In genomic region chr10:103576076-103576471, GRCh38 we compare ENCODE assay signal across 27 cellular contexts.
"Had no signal": no experiment of that assay in that cellular context is flagged by ENCODE, and none has a peak within 500 bp of the region (broad histone marks: within the 10 kb centered on the region; RNA-seq: fewer than 3 reads in every experiment).

No MANE protein-coding gene starts in this region.

- ATAC-seq: foreskin keratinocyte; left cardiac atrium; lower lobe of right lung; natural killer cell treated with Interleukin-12 subunit alpha and Interleukin-12 subunit beta and Interleukin-15 and Interleukin-18, amount 100 ng/mL, for 72 hours; psoas muscle; sciatic nerve; stimulated activated naive B cell treated with anti-CD40 and anti-IgM and Interleukin-4, amounts not matched to agents 10 μg/mL and 1 μg/mL and 100 μg/mL, for 72 hours; stimulated activated naive CD8-positive, alpha-beta T cell treated with anti-CD3 and anti-CD28 coated beads, Interleukin-15, amount 100 ng/mL, for 72 hours had no signal

- H3K9me3 ChIP-seq: colonic mucosa, left ventricle myocardium inferior, lower lobe of right lung, psoas muscle, spleen, testis, tibial nerve had no signal

- H3K9me3 Mint-ChIP-seq: immature natural killer cell; memory B cell; mesothelial cell of epicardium; natural killer cell treated with Interleukin-12 subunit alpha and Interleukin-12 subunit beta and Interleukin-15 and Interleukin-18, amount 100 ng/mL, for 72 hours; neural progenitor cell; stimulated activated naive B cell treated with anti-CD40 and anti-IgM and Interleukin-4, amounts not matched to agents 10 μg/mL and 1 μg/mL and 100 μg/mL, for 72 hours; stimulated activated naive CD8-positive, alpha-beta T cell treated with anti-CD3 and anti-CD28 coated beads, Interleukin-15, amount 100 ng/mL, for 72 hours had no signal

- H3K27me3 ChIP-seq: colonic mucosa, neural progenitor cell, testis, tibial nerve had no signal

- H3K4me1 ChIP-seq: foreskin keratinocyte, lower lobe of right lung, neural progenitor cell, parathyroid adenoma, spleen, testis had no signal

- H3K4me1 Mint-ChIP-seq: immature natural killer cell; memory B cell; stimulated activated naive B cell treated with anti-CD40 and anti-IgM and Interleukin-4, amounts not matched to agents 10 μg/mL and 1 μg/mL and 100 μg/mL, for 72 hours; stimulated activated naive CD8-positive, alpha-beta T cell treated with anti-CD3 and anti-CD28 coated beads, Interleukin-15, amount 100 ng/mL, for 72 hours had no signal

- H2AFZ ChIP-seq: neural progenitor cell, parathyroid adenoma had no signal

- H3K27ac ChIP-seq: colonic mucosa, foreskin keratinocyte, left ventricle myocardium inferior, lower lobe of right lung, neural progenitor cell, parathyroid adenoma, psoas muscle, spleen, testis, tibial nerve had no signal

- DNase-seq: colonic mucosa; dermis blood vessel endothelial cell; erythroblast; foreskin keratinocyte; immature natural killer cell; kidney; left cardiac atrium; left ventricle myocardium inferior; lower lobe of right lung; occipital lobe; retina; spleen; stimulated activated CD4-positive, alpha-beta T cell treated with anti-CD3 and anti-CD28 coated beads, Interleukin-15, amount 100 ng/mL, for 24 hours; stimulated activated CD4-positive, alpha-beta T cell treated with anti-CD3 and anti-CD28 coated beads, Interleukin-1b, Interleukin-23, amount 100 ng/mL, for 48 hours; stimulated activated CD4-positive, alpha-beta T cell treated with anti-CD3 and anti-CD28 coated beads, Interleukin-4, amount 100 ng/mL, for 24 hours; stimulated activated naive B cell treated with anti-CD40 and anti-IgM and Interleukin-4, amounts not matched to agents 10 μg/mL and 1 μg/mL and 100 μg/mL, for 72 hours; stimulated activated naive CD8-positive, alpha-beta T cell treated with anti-CD3 and anti-CD28 coated beads, Interleukin-15, amount 100 ng/mL, for 72 hours; testis had no signal

- H3K4me2 ChIP-seq: neural progenitor cell had no signal

- H3K27ac Mint-ChIP-seq: immature natural killer cell; memory B cell; mesothelial cell of epicardium; natural killer cell treated with Interleukin-12 subunit alpha and Interleukin-12 subunit beta and Interleukin-15 and Interleukin-18, amount 100 ng/mL, for 72 hours; neural progenitor cell; stimulated activated naive B cell treated with anti-CD40 and anti-IgM and Interleukin-4, amounts not matched to agents 10 μg/mL and 1 μg/mL and 100 μg/mL, for 72 hours had no signal

- H3K36me3 Mint-ChIP-seq: immature natural killer cell; memory B cell; mesothelial cell of epicardium; natural killer cell treated with Interleukin-12 subunit alpha and Interleukin-12 subunit beta and Interleukin-15 and Interleukin-18, amount 100 ng/mL, for 72 hours; neural progenitor cell; stimulated activated naive B cell treated with anti-CD40 and anti-IgM and Interleukin-4, amounts not matched to agents 10 μg/mL and 1 μg/mL and 100 μg/mL, for 72 hours had no signal

- H3K4me3 ChIP-seq: colonic mucosa, left ventricle myocardium inferior, lower lobe of right lung, neural progenitor cell, psoas muscle, spleen, testis, tibial nerve had no signal

- H3K4me3 Mint-ChIP-seq: immature natural killer cell; memory B cell; mesothelial cell of epicardium; natural killer cell treated with Interleukin-12 subunit alpha and Interleukin-12 subunit beta and Interleukin-15 and Interleukin-18, amount 100 ng/mL, for 72 hours; neural progenitor cell; stimulated activated naive B cell treated with anti-CD40 and anti-IgM and Interleukin-4, amounts not matched to agents 10 μg/mL and 1 μg/mL and 100 μg/mL, for 72 hours; stimulated activated naive CD8-positive, alpha-beta T cell treated with anti-CD3 and anti-CD28 coated beads, Interleukin-15, amount 100 ng/mL, for 72 hours had no signal

- H3K36me3 ChIP-seq: colonic mucosa, left ventricle myocardium inferior, lower lobe of right lung, neural progenitor cell, spleen, tibial nerve had no signal

- H3K79me2 ChIP-seq: parathyroid adenoma had no signal

- FAIRE-seq: endothelial cell of umbilical vein, kidney had no signal

- H3K9ac ChIP-seq: neural progenitor cell, parathyroid adenoma had no signal

- H3K27me3 Mint-ChIP-seq: natural killer cell treated with Interleukin-12 subunit alpha and Interleukin-12 subunit beta and Interleukin-15 and Interleukin-18, amount 100 ng/mL, for 72 hours had no signal
